1 cellular context compared by ENCODE assay signal in the genomic region with DNA sequence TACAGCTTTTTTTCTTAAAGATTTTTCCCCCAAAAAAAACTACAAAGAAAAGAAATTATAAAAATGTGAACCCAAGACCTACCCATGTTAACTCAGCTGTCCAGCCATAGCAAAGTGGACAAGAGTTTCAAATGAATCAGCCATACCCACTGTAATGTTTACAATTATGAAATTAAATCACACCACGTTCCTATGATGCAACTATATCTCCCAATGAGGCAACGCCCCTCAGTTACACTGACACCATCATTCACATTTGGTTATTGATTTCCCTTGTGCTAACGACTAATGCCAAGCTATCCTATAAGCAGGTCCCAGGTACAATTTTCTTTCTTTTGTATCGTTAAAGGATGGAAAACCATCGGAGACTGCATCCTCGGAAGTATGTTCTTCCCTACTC.
TF ChIP-seq lines count a peak whose summit lies in the region.

No MANE protein-coding gene starts in this region.

TF ChIP-seq in GM23338, 12 proteins besides CTCF, POLR2A, EP300 and RAD21 (continued from another document):
- TF ChIP-seq POLR2AphosphoS5 (IDR thresholded peaks at IDR 0.05; ENCODE audit: low read depth) (no peak), STAT1 (IDR thresholded peaks at IDR 0.05; ENCODE audit: unreplicated experiment) (no peak)
